ENCODE assay signal across 9 cellular contexts in the genomic region with DNA sequence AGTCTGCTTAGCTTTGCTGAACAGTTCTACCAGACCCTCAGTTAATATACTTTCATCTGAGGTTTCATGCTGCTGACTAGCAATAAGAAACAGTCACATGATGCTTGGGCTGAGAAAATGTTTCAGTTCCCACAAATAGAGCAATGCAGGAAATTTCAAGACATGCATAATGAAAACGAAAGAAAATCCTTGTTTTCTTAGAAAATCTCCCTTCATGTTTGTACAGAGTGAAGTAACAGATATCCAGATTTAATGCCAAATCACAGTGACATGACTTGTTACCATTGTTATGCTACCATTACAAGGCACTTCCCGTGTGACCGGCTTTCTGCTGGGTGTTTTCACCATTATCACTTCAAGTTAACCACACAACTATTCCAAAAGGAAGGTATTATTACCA.
DNase-seq lines count a peak whose midpoint lies in the region; ATAC-seq, FAIRE-seq and TF ChIP-seq lines count a peak whose summit lies in the region.
"Had no signal": no experiment of that assay in that cellular context is flagged by ENCODE, and none has a peak within 500 bp of the region (broad histone marks: within the 10 kb centered on the region; RNA-seq: fewer than 3 reads in every experiment).

No MANE protein-coding gene starts in this region.

- POLR2A ChIA-PET in K562 (lab: Yijun Ruan, JAX), result no interaction called here

- no peaks in the 10 kb centered on the region for H3K79me2 ChIP-seq in K562 (ENCODE audit: control insufficient read depth, insufficient read depth, low read length)

- no peaks in the 10 kb centered on the region for H3K9me1 ChIP-seq in K562 (ENCODE audit: control insufficient read depth, insufficient read depth, low read length)

- no peak overlapping the region for H3K4me2 ChIP-seq in K562 (ENCODE audit: insufficient read depth, low read length)

- H3K36me3 ChIP-seq in K562 (ENCODE audit: control insufficient read depth, insufficient read depth, low read length), result no peaks in the 10 kb centered on the region
- no peaks in the 10 kb centered on the region for H3K36me3 ChIP-seq in rectal smooth muscle tissue (ENCODE audit: control insufficient read depth, insufficient read depth, low read length)
- no peaks in the 10 kb centered on the region for H3K36me3 ChIP-seq in prostate gland
- H3K36me3 ChIP-seq in SJCRH30, result no peaks in the 10 kb centered on the region

- no peaks in the 10 kb centered on the region for H4K20me1 ChIP-seq in K562 (replicated peaks; ENCODE audit: control insufficient read depth, insufficient read depth, low read length)

- intact Hi-C loops in K562 (cut with micrococcal nuclease) (no loop called here), prostate gland (cut with DNase I) (no loop called here)

- peaks cover 0 to 9% of the 10 kb centered on the region in 2 experiments; a peak in 2 of 5 replicates for H3K27me3 ChIP-seq in K562 (ENCODE audit: control insufficient read depth in 2 of 2, insufficient read depth in 2 of 2, low read length in 2 of 2)
- no peaks in the 10 kb centered on the region for H3K27me3 ChIP-seq in rectal smooth muscle tissue (ENCODE audit: control insufficient read depth, insufficient read depth, low read length)
- H3K27me3 ChIP-seq in prostate gland (replicated peaks; ENCODE audit: insufficient read depth), result no peaks in the 10 kb centered on the region
- no peaks in the 10 kb centered on the region for H3K27me3 ChIP-seq in SJCRH30

- H3K9ac ChIP-seq in K562 (ENCODE audit: insufficient read depth in 1 of 2, low read depth in 2 of 2, low read length in 2 of 2) (no peak overlapping the region), rectal smooth muscle tissue (ENCODE audit: low read length) (no peak overlapping the region)

- ATAC-seq in GM19023 (IDR thresholded peaks at IDR 0.05; ENCODE audit: unreplicated experiment), result peak; percentile 61
- ATAC-seq in HG02884 (IDR thresholded peaks at IDR 0.05; ENCODE audit: unreplicated experiment), result peak; percentile 54
- ATAC-seq in K562, result no peak

- 0% methylated on average over 3 of the region's 3 CpGs for WGBS in K562 (ENCODE audit: insufficient coverage, low coverage, missing lambda C conversion rate)
- WGBS in prostate gland, result 36% methylated on average over 3 of the region's 3 CpGs

- H2AFZ ChIP-seq in K562 (ENCODE audit: low read depth, low read length), result no peak overlapping the region

- DNase-seq in K562 (ENCODE audit: extremely low read depth in 1 of 4, low spot score in 3 of 4), result no peak
- no peak for DNase-seq in GF-D8 (lab: John Stamatoyannopoulos, UW)
- no peak for DNase-seq in prostate gland (ENCODE audit: low spot score)
- DNase-seq in SJCRH30, result no peak
- DNase-seq in NCI-H526 (lab: John Stamatoyannopoulos, UW), result no peak
- DNase-seq: kidney had no signal

- TF ChIP-seq POLR2A in K562 (conservative IDR thresholded peaks at IDR 0.05) (no peak), prostate gland (IDR thresholded peaks at IDR 0.05) (no peak)

- no peak for TF ChIP-seq EP300 in K562 (IDR thresholded peaks at IDR 0.05; ENCODE audit: low read length)

- H3K27ac ChIP-seq in K562 (ENCODE audit: extremely low read depth, low read depth, low read length) (no peak overlapping the region), rectal smooth muscle tissue (ENCODE audit: low read depth, low read length) (peak overlapping the region; percentile 3), prostate gland (no peak overlapping the region), SJCRH30 (no peak overlapping the region)

- no peaks in the 10 kb centered on the region for H3K4me1 ChIP-seq in K562 (replicated peaks in 1 of 2; ENCODE audit: control insufficient read depth in 2 of 2, insufficient read depth in 2 of 2, low read length in 2 of 2)
- no peaks in the 10 kb centered on the region for H3K4me1 ChIP-seq in rectal smooth muscle tissue (ENCODE audit: control insufficient read depth, insufficient read depth, low read length)
- H3K4me1 ChIP-seq in prostate gland (replicated peaks), result peaks cover 5% of the 10 kb centered on the region
- peaks cover 9% of the 10 kb centered on the region; the same call in 1 of the 2 replicates for H3K4me1 ChIP-seq in SJCRH30

- CTCF ChIA-PET in K562 (lab: Yijun Ruan, JAX; ENCODE audit: low intra/inter-chr PET ratio), result no interaction called here

- in situ Hi-C loops in K562 (cut with MboI), result no loop called here

- BruUV-seq in K562 (replicated peaks; lab: Mats Ljungman, UMichigan), result no TSS peak

- TF ChIP-seq RAD21 in K562 (CRISPR knock-in tag; conservative IDR thresholded peaks at IDR 0.05 in 1 of 2, IDR thresholded peaks at IDR 0.05 in 1 of 2), result no peak

- H3K4me3 ChIP-seq in K562 (no peak overlapping the region), rectal smooth muscle tissue (ENCODE audit: low read length) (no peak overlapping the region), prostate gland (no peak overlapping the region), SJCRH30 (no peak overlapping the region)

- FAIRE-seq in K562 (lab: Jason Lieb, UNC), result no peak
- FAIRE-seq: kidney had no signal

- TF ChIP-seq CTCF in K562 (IDR thresholded peaks at IDR 0.05 in 2 of 3, conservative IDR thresholded peaks at IDR 0.05 in 1 of 3; ENCODE audit: insufficient read depth in 2 of 3, low read depth in 1 of 3, low read length in 3 of 3), result no peak
- TF ChIP-seq CTCF in prostate gland (IDR thresholded peaks at IDR 0.05), result no peak

- H3K9me3 ChIP-seq in K562 (replicated peaks; ENCODE audit: control insufficient read depth, insufficient read depth, low read depth, low read length) (no peaks in the 10 kb centered on the region), prostate gland (no peaks in the 10 kb centered on the region), SJCRH30 (replicated peaks) (no peaks in the 10 kb centered on the region)

TF ChIP-seq in K562, 482 proteins besides CTCF, POLR2A, EP300 and RAD21:
- TF ChIP-seq FOXA1 (IDR thresholded peaks at IDR 0.05; ENCODE audit: borderline replicate concordance), result no peak
- TF ChIP-seq KDM1A (IDR thresholded peaks at IDR 0.05), result peak; percentile 33 to 52; a peak in 1 of 4 replicates
- TF ChIP-seq, protein P1, sequence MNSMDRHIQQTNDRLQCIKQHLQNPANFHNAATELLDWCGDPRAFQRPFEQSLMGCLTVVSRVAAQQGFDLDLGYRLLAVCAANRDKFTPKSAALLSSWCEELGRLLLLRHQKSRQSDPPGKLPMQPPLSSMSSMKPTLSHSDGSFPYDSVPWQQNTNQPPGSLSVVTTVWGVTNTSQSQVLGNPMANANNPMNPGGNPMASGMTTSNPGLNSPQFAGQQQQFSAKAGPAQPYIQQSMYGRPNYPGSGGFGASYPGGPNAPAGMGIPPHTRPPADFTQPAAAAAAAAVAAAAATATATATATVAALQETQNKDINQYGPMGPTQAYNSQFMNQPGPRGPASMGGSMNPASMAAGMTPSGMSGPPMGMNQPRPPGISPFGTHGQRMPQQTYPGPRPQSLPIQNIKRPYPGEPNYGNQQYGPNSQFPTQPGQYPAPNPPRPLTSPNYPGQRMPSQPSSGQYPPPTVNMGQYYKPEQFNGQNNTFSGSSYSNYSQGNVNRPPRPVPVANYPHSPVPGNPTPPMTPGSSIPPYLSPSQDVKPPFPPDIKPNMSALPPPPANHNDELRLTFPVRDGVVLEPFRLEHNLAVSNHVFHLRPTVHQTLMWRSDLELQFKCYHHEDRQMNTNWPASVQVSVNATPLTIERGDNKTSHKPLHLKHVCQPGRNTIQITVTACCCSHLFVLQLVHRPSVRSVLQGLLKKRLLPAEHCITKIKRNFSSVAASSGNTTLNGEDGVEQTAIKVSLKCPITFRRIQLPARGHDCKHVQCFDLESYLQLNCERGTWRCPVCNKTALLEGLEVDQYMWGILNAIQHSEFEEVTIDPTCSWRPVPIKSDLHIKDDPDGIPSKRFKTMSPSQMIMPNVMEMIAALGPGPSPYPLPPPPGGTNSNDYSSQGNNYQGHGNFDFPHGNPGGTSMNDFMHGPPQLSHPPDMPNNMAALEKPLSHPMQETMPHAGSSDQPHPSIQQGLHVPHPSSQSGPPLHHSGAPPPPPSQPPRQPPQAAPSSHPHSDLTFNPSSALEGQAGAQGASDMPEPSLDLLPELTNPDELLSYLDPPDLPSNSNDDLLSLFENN (IDR thresholded peaks at IDR 0.05; ENCODE audit: low read depth in 2 of 2, low read length in 2 of 2), result no peak
- TF ChIP-seq, protein P2, sequence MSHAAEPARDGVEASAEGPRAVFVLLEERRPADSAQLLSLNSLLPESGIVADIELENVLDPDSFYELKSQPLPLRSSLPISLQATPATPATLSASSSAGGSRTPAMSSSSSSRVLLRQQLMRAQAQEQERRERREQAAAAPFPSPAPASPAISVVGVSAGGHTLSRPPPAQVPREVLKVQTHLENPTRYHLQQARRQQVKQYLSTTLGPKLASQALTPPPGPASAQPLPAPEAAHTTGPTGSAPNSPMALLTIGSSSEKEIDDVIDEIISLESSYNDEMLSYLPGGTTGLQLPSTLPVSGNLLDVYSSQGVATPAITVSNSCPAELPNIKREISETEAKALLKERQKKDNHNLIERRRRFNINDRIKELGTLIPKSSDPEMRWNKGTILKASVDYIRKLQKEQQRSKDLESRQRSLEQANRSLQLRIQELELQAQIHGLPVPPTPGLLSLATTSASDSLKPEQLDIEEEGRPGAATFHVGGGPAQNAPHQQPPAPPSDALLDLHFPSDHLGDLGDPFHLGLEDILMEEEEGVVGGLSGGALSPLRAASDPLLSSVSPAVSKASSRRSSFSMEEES (CRISPR knock-in tag; IDR thresholded peaks at IDR 0.05), result peak; percentile 68
